In genomic region chr18:54787098-54787497, GRCh38 we compare ENCODE assay signal across 1 cellular context.
TF ChIP-seq lines count a peak whose summit lies in the region.

No MANE protein-coding gene starts in this region.

TF ChIP-seq in H1, 55 proteins besides CTCF, POLR2A, EP300 and RAD21 (continued from another document):
- TF ChIP-seq CHD2 (IDR thresholded peaks at IDR 0.05; ENCODE audit: low read length): no peak
- no peak for TF ChIP-seq HDAC2 (IDR thresholded peaks at IDR 0.05; ENCODE audit: borderline replicate concordance in 1 of 2, low read depth in 2 of 2, low read length in 2 of 2)
- no peak for TF ChIP-seq GABPA (IDR thresholded peaks at IDR 0.05; ENCODE audit: borderline replicate concordance, insufficient read depth, low read length)
